1 cellular context compared by ENCODE assay signal in genomic region chr15:89379818-89380217, GRCh38.
A peak's percentile ranks its signal among the peaks of the same experiment; 100 is the strongest.
TF ChIP-seq lines count a peak whose summit lies in the region.

No MANE protein-coding gene starts in this region.

TF ChIP-seq in GM23338, 12 proteins besides CTCF, POLR2A, EP300 and RAD21 (continued from another document):
- TF ChIP-seq ZNF462 (CRISPR knock-in tag; IDR thresholded peaks at IDR 0.05) (no peak), NANOG (IDR thresholded peaks at IDR 0.05; ENCODE audit: borderline replicate concordance) (0 out of 2 replicates have a peak, but pooled peaks have one; percentile 2), CREB1 (CRISPR knock-in tag; IDR thresholded peaks at IDR 0.05; ENCODE audit: low read depth) (no peak), ZNF114 (CRISPR knock-in tag; IDR thresholded peaks at IDR 0.05) (no peak), ETS1 (IDR thresholded peaks at IDR 0.05) (no peak), EZH2 (IDR thresholded peaks at IDR 0.05; ENCODE audit: low read depth, unreplicated experiment) (peak; percentile 85), JUNB (IDR thresholded peaks at IDR 0.05; ENCODE audit: unreplicated experiment) (no peak), POLR2AphosphoS5 (IDR thresholded peaks at IDR 0.05; ENCODE audit: low read depth) (no peak)
- TF ChIP-seq, protein P1, sequence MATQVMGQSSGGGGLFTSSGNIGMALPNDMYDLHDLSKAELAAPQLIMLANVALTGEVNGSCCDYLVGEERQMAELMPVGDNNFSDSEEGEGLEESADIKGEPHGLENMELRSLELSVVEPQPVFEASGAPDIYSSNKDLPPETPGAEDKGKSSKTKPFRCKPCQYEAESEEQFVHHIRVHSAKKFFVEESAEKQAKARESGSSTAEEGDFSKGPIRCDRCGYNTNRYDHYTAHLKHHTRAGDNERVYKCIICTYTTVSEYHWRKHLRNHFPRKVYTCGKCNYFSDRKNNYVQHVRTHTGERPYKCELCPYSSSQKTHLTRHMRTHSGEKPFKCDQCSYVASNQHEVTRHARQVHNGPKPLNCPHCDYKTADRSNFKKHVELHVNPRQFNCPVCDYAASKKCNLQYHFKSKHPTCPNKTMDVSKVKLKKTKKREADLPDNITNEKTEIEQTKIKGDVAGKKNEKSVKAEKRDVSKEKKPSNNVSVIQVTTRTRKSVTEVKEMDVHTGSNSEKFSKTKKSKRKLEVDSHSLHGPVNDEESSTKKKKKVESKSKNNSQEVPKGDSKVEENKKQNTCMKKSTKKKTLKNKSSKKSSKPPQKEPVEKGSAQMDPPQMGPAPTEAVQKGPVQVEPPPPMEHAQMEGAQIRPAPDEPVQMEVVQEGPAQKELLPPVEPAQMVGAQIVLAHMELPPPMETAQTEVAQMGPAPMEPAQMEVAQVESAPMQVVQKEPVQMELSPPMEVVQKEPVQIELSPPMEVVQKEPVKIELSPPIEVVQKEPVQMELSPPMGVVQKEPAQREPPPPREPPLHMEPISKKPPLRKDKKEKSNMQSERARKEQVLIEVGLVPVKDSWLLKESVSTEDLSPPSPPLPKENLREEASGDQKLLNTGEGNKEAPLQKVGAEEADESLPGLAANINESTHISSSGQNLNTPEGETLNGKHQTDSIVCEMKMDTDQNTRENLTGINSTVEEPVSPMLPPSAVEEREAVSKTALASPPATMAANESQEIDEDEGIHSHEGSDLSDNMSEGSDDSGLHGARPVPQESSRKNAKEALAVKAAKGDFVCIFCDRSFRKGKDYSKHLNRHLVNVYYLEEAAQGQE (IDR thresholded peaks at IDR 0.05; ENCODE audit: unreplicated experiment) = no peak
